ENCODE assay signal across 2 cellular contexts in genomic region chr4:94491322-94491721, GRCh38.
TF ChIP-seq lines count a peak whose summit lies in the region.

No MANE protein-coding gene starts in this region.

TF ChIP-seq in HCT116, 20 proteins besides CTCF, POLR2A, EP300 and RAD21 (continued from another document):
- TF ChIP-seq REST (IDR thresholded peaks at IDR 0.05; ENCODE audit: low read depth), result no peak

TF ChIP-seq in WTC11, 78 proteins besides CTCF, POLR2A, EP300 and RAD21 (continued from another document):
- no peak for TF ChIP-seq USF1 (CRISPR knock-in tag; IDR thresholded peaks at IDR 0.05)
- no peak for TF ChIP-seq CREM (CRISPR knock-in tag; IDR thresholded peaks at IDR 0.05)
- no peak for TF ChIP-seq NFE2L1 (CRISPR knock-in tag; IDR thresholded peaks at IDR 0.05)
- TF ChIP-seq FOXP1 (CRISPR knock-in tag; IDR thresholded peaks at IDR 0.05; ENCODE audit: borderline replicate concordance), result no peak
- TF ChIP-seq MYBL2 (CRISPR knock-in tag; IDR thresholded peaks at IDR 0.05), result no peak
- TF ChIP-seq E2F4 (CRISPR knock-in tag; IDR thresholded peaks at IDR 0.05; ENCODE audit: borderline replicate concordance, low read depth), result no peak
